9 cellular contexts compared by ENCODE assay signal in genomic region chrX:154719132-154719675, GRCh38. TPM values are rescaled to one million over a fixed set of nuclear protein-coding genes. Genes with fewer than 3 reads are reported as not detected.
A peak's percentile ranks its signal among the peaks of the same experiment; 100 is the strongest.
DNase-seq lines count a peak whose midpoint lies in the region; ATAC-seq, FAIRE-seq and TF ChIP-seq lines count a peak whose summit lies in the region.
"Had no signal": no experiment of that assay in that cellular context is flagged by ENCODE, and none has a peak within 500 bp of the region (broad histone marks: within the 10 kb centered on the region; RNA-seq: fewer than 3 reads in every experiment).

No MANE protein-coding gene starts in this region.

- peak; percentile 22 for ATAC-seq in gastroesophageal sphincter

- H3K9ac ChIP-seq in Karpas-422 (ENCODE audit: low read length) (no peak overlapping the region), kidney (ENCODE audit: low read length in 2 of 2) (no peak overlapping the region)

- no peaks in the 10 kb centered on the region for H3K9me3 ChIP-seq in Karpas-422 (ENCODE audit: low read length)
- H3K9me3 ChIP-seq in gastroesophageal sphincter: no peaks in the 10 kb centered on the region
- no peaks in the 10 kb centered on the region for H3K9me3 ChIP-seq in kidney (ENCODE audit: control insufficient read depth in 1 of 2, low read length in 2 of 2)

- no peak for TF ChIP-seq EP300 in gastroesophageal sphincter (IDR thresholded peaks at IDR 0.05)

- TF ChIP-seq POLR2A in gastroesophageal sphincter (IDR thresholded peaks at IDR 0.05): no peak

- no peaks in the 10 kb centered on the region for H3K79me2 ChIP-seq in Karpas-422 (ENCODE audit: low read length)

- POLR2A ChIA-PET in RWPE1 (lab: Yijun Ruan, JAX; ENCODE audit: low non-redundant PET): no interaction called here

- intact Hi-C loops in kidney (cut with DNase I): no loop called here

- CTCF ChIA-PET in RWPE1 (lab: Yijun Ruan, JAX): no interaction called here

- WGBS in gastroesophageal sphincter (ENCODE audit: low coverage in 1 of 2), 2 donors: 47 to 66% methylated on average over 5 to 6 of the region's 6 CpGs

- H4K20me1 ChIP-seq in Karpas-422 (ENCODE audit: insufficient read depth, low read depth, low read length): no peaks in the 10 kb centered on the region

- H3K36me3 ChIP-seq in Karpas-422 (ENCODE audit: insufficient read depth, low read length): no peaks in the 10 kb centered on the region
- H3K36me3 ChIP-seq in gastroesophageal sphincter: no peaks in the 10 kb centered on the region
- no peaks in the 10 kb centered on the region for H3K36me3 ChIP-seq in kidney (ENCODE audit: control insufficient read depth in 1 of 2, insufficient read depth in 2 of 2, low read length in 2 of 2)

- no peaks in the 10 kb centered on the region for H3K9me2 ChIP-seq in Karpas-422 (replicated peaks; ENCODE audit: insufficient read depth, low read length)

- peak overlapping the region; percentile 23; the same call in 1 of the 2 replicates for H2AFZ ChIP-seq in Karpas-422 (ENCODE audit: low read length)

- peak overlapping the region; percentile 55 for H3K4me2 ChIP-seq in Karpas-422 (ENCODE audit: low read depth, low read length, poor library complexity, severe bottlenecking)

- peak overlapping the region; percentile 21 for H3K27ac ChIP-seq in Karpas-422 (ENCODE audit: low read length)
- H3K27ac ChIP-seq in gastroesophageal sphincter: no peak overlapping the region
- no peak overlapping the region for H3K27ac ChIP-seq in RWPE1
- no peak overlapping the region for H3K27ac ChIP-seq in kidney (ENCODE audit: low read depth in 2 of 2, low read length in 2 of 2)

- TF ChIP-seq CTCF in gastroesophageal sphincter (IDR thresholded peaks at IDR 0.05): no peak
- TF ChIP-seq CTCF in RWPE1 (conservative IDR thresholded peaks at IDR 0.05; ENCODE audit: low read depth): no peak
- no peak for TF ChIP-seq CTCF in kidney (IDR thresholded peaks at IDR 0.05; ENCODE audit: borderline replicate concordance, extremely low read depth, insufficient read depth)

- DNase-seq in A172 (ENCODE audit: low spot score) (peak; percentile 78), Karpas-422 (peak; percentile 64), RWPE1 (ENCODE audit: low spot score) (no peak), NCI-H82 (lab: John Stamatoyannopoulos, UW) (no peak), LoVo (ENCODE audit: low spot score) (no peak), kidney (no peak)
- DNase-seq in activated CD4-positive, alpha-beta T cell treated with anti-CD3 and anti-CD28 coated beads, Interleukin-2, amount 50 U/mL, for 1 hour: peak; percentile 26
- DNase-seq: Calu3 had no signal

- FAIRE-seq in kidney (lab: Jason Lieb, UNC): no peak

- H3K4me1 ChIP-seq in Karpas-422 (ENCODE audit: low read length) (peaks cover 31% of the 10 kb centered on the region), gastroesophageal sphincter (peaks cover 0 to 15% (median 0%) of the 10 kb centered on the region in 3 donors), kidney (ENCODE audit: control insufficient read depth in 1 of 2, insufficient read depth in 1 of 2, low read depth in 1 of 2, low read length in 2 of 2) (no peaks in the 10 kb centered on the region)

- no peaks in the 10 kb centered on the region for H3K27me3 ChIP-seq in Karpas-422 (ENCODE audit: low read length)
- no peaks in the 10 kb centered on the region for H3K27me3 ChIP-seq in gastroesophageal sphincter

- peak overlapping the region; percentile 28; the same call in 1 of the 2 replicates for H3K4me3 ChIP-seq in Karpas-422 (ENCODE audit: low read length)
- H3K4me3 ChIP-seq in gastroesophageal sphincter: no peak overlapping the region
- no peak overlapping the region for H3K4me3 ChIP-seq in kidney (ENCODE audit: low read length in 2 of 2)

RNA-seq across cellular contexts. Expression of gene GAB3, which starts 31.7 kb away (rescaled TPM):
- total RNA-seq in A172 (2014; rRNA removed; shearing (Covaris generic)): 0.83 and 0.93 TPM in 2 replicates
- total RNA-seq in Karpas-422 (2014; rRNA removed; shearing (Covaris generic); ENCODE audit: low replicate concordance): 3.5 and 26.2 TPM in 2 replicates
- 1 to 10 TPM; 2.9 to 5.5 (median 5.1) TPM for total RNA-seq in gastroesophageal sphincter
- 6.4 TPM for total RNA-seq in kidney
- polyA plus RNA-seq in kidney (ENCODE audit: insufficient read depth, low read depth, low replicate concordance): 0.95 TPM
- total RNA-seq: Calu3 had no signal

RNA-seq across cellular contexts. Expression of gene DKC1, which starts 43.5 kb away (rescaled TPM):
- 74.9 and 102 TPM in 2 replicates for total RNA-seq in A172 (2014; rRNA removed; shearing (Covaris generic))
- total RNA-seq in Karpas-422 (2014; rRNA removed; shearing (Covaris generic); ENCODE audit: low replicate concordance): 58.6 and 94.0 TPM in 2 replicates
- total RNA-seq in gastroesophageal sphincter (10 to 100 TPM; 18.4 to 32.8 (median 19.8) TPM), kidney (35.7 TPM)
- polyA plus RNA-seq in kidney (ENCODE audit: insufficient read depth, low read depth, low replicate concordance): 21.7 TPM

Comparison
In these comparisons a context has a peak if more than half of its experiments do, and no peak if none do; other contexts are left out.
1. DNase-seq: peak in A172 (single experiment), Karpas-422 (single experiment) and activated CD4-positive, alpha-beta T cell treated with anti-CD3 and anti-CD28 coated beads, Interleukin-2, amount 50 U/mL, for 1 hour (single experiment); none in RWPE1 (single experiment), NCI-H82 (single experiment), LoVo (single experiment) and kidney (single experiment).